11 cellular contexts compared by ENCODE assay signal in the genomic region with DNA sequence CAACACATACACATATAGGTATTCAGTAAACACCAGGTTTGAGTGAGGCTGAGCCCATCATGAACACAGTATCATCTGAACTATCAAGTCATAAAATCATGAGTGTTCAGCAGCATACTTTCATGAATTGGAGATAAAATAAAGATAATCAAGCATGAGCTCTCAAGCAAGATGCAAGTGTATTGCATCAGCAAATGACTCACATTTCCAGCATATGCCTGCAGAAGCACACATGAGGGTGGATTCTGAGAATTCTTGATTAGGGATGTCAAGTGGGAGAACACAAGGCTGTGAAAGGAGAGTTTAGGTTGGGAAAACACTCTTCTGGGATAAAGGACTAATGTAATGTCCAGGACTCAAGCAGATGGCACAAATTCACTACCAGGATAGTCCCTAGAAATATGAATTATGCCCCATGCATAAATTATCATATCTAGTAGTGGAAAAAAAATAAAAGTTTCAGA.
A peak's percentile ranks its signal among the peaks of the same experiment; 100 is the strongest.
DNase-seq lines count a peak whose midpoint lies in the region; ATAC-seq and TF ChIP-seq lines count a peak whose summit lies in the region.
"Had no signal": no experiment of that assay in that cellular context is flagged by ENCODE, and none has a peak within 500 bp of the region (broad histone marks: within the 10 kb centered on the region; RNA-seq: fewer than 3 reads in every experiment).

No MANE protein-coding gene starts in this region.

- no peaks in the 10 kb centered on the region for H3K27me3 ChIP-seq in A673 (replicated peaks; ENCODE audit: insufficient read depth, low read depth, low read length, poor library complexity)
- H3K27me3 ChIP-seq in esophagus squamous epithelium: no peaks in the 10 kb centered on the region

- H3K9me3 Mint-ChIP-seq in T-helper 2 cell treated with Interferon-gamma antibody and Interleukin-4, amounts not matched to agents 5 μg/mL and 100 μg/mL, for 36 hours: peaks cover 30% of the 10 kb centered on the region
- H3K9me3 Mint-ChIP-seq: activated B cell treated with CpG ODN at 0.5 μM for 24 hours had no signal

- ATAC-seq in left colon (no peak), HG03280 (IDR thresholded peaks at IDR 0.05; ENCODE audit: unreplicated experiment) (no peak)
- ATAC-seq: left lobe of liver had no signal

- TF ChIP-seq CTCF in A673 (conservative IDR thresholded peaks at IDR 0.05; ENCODE audit: low read depth, low read length): no peak
- TF ChIP-seq CTCF in esophagus squamous epithelium (IDR thresholded peaks at IDR 0.05): no peak

- no peaks in the 10 kb centered on the region for H3K36me3 ChIP-seq in A673 (ENCODE audit: insufficient read depth, low read length, poor library complexity, severe bottlenecking)
- H3K36me3 ChIP-seq in esophagus squamous epithelium: no peaks in the 10 kb centered on the region

- H3K4me1 Mint-ChIP-seq in T-helper 2 cell treated with Interferon-gamma antibody and Interleukin-4, amounts not matched to agents 5 μg/mL and 100 μg/mL, for 36 hours (ENCODE audit: low read depth): peaks cover 26% of the 10 kb centered on the region

- H3K27me3 Mint-ChIP-seq in T-helper 2 cell treated with Interferon-gamma antibody and Interleukin-4, amounts not matched to agents 5 μg/mL and 100 μg/mL, for 36 hours (ENCODE audit: low read depth): no peaks in the 10 kb centered on the region
- H3K27me3 Mint-ChIP-seq: activated B cell treated with CpG ODN at 0.5 μM for 24 hours had no signal

- H3K4me1 ChIP-seq in A673 (ENCODE audit: insufficient read depth, low read length, poor library complexity, severe bottlenecking) (no peaks in the 10 kb centered on the region), esophagus squamous epithelium (no peaks in the 10 kb centered on the region)

- POLR2A ChIA-PET in A673 (lab: Charles Lee; ENCODE audit: low non-redundant PET): no interaction called here

- H3K27ac Mint-ChIP-seq in T-helper 2 cell treated with Interferon-gamma antibody and Interleukin-4, amounts not matched to agents 5 μg/mL and 100 μg/mL, for 36 hours: peak overlapping the region; percentile 27

- H3K9me3 ChIP-seq in A673 (ENCODE audit: low read depth, low read length, poor library complexity, severe bottlenecking): no peaks in the 10 kb centered on the region
- no peaks in the 10 kb centered on the region for H3K9me3 ChIP-seq in esophagus squamous epithelium

- H3K4me3 ChIP-seq in A673 (ENCODE audit: low read depth, low read length, poor library complexity, severe bottlenecking) (no peak overlapping the region), esophagus squamous epithelium (no peak overlapping the region)

- peaks cover 13% of the 10 kb centered on the region for H3K36me3 Mint-ChIP-seq in T-helper 2 cell treated with Interferon-gamma antibody and Interleukin-4, amounts not matched to agents 5 μg/mL and 100 μg/mL, for 36 hours (ENCODE audit: low read depth)

- TF ChIP-seq POLR2A in esophagus squamous epithelium (IDR thresholded peaks at IDR 0.05): no peak

- CTCF ChIA-PET in A673 (lab: Charles Lee): no interaction called here

- peak overlapping the region; percentile 12 for H3K4me3 Mint-ChIP-seq in T-helper 2 cell treated with Interferon-gamma antibody and Interleukin-4, amounts not matched to agents 5 μg/mL and 100 μg/mL, for 36 hours
- H3K4me3 Mint-ChIP-seq: activated B cell treated with CpG ODN at 0.5 μM for 24 hours had no signal

- BruUV-seq in A673 (replicated peaks; lab: Mats Ljungman, UMichigan): no TSS peak

- H3K27ac ChIP-seq in A673 (ENCODE audit: low read depth, low read length, poor library complexity, severe bottlenecking) (peak overlapping the region; percentile 21), esophagus squamous epithelium (no peak overlapping the region)

- intact Hi-C loops in A673 (cut with micrococcal nuclease; ENCODE audit: unreplicated experiment) (no loop called here), esophagus squamous epithelium (cut with DNase I) (no loop called here), left colon (cut with DNase I, micrococcal nuclease) (no loop called here)

- DNase-seq in A673 (ENCODE audit: low spot score) (peak; percentile 30), GM04504 (ENCODE audit: low read depth) (peak; percentile 76), fibroblast of the conjunctiva (ENCODE audit: low read depth) (peak; percentile 77), GOT3 (lab: John Stamatoyannopoulos, UW) (no peak), esophagus squamous epithelium (lab: John Stamatoyannopoulos, UW) (no peak), left colon (no peak)
- peak; percentile 17 for DNase-seq in T-helper 2 cell treated with Interferon-gamma antibody and Interleukin-4, amounts not matched to agents 5 μg/mL and 100 μg/mL, for 36 hours (ENCODE audit: low spot score)
- DNase-seq: activated B cell treated with CpG ODN at 0.5 μM for 24 hours, NCI-H2171 had no signal

Comparison
In these comparisons a context has a peak if more than half of its experiments do, and no peak if none do; other contexts are left out.
1. DNase-seq: peak in A673 (single experiment), GM04504 (single experiment), T-helper 2 cell treated with Interferon-gamma antibody and Interleukin-4, amounts not matched to agents 5 μg/mL and 100 μg/mL, for 36 hours (single experiment) and fibroblast of the conjunctiva (single experiment); none in GOT3 (single experiment), esophagus squamous epithelium (single experiment) and left colon (0 of 2).